1 cellular context compared by ENCODE assay signal in genomic region chr12:51047655-51048540, GRCh38.
A peak's percentile ranks its signal among the peaks of the same experiment; 100 is the strongest.
TF ChIP-seq lines count a peak whose summit lies in the region.

Gene LETMD1, plus strand, starts transcription at chr12:51048327. Its CDS starts 30 bp downstream, at chr12:51048357.

TF ChIP-seq in HepG2, 621 proteins besides CTCF, POLR2A, EP300 and RAD21 (continued from another document and continues in another):
- TF ChIP-seq, protein P1, sequence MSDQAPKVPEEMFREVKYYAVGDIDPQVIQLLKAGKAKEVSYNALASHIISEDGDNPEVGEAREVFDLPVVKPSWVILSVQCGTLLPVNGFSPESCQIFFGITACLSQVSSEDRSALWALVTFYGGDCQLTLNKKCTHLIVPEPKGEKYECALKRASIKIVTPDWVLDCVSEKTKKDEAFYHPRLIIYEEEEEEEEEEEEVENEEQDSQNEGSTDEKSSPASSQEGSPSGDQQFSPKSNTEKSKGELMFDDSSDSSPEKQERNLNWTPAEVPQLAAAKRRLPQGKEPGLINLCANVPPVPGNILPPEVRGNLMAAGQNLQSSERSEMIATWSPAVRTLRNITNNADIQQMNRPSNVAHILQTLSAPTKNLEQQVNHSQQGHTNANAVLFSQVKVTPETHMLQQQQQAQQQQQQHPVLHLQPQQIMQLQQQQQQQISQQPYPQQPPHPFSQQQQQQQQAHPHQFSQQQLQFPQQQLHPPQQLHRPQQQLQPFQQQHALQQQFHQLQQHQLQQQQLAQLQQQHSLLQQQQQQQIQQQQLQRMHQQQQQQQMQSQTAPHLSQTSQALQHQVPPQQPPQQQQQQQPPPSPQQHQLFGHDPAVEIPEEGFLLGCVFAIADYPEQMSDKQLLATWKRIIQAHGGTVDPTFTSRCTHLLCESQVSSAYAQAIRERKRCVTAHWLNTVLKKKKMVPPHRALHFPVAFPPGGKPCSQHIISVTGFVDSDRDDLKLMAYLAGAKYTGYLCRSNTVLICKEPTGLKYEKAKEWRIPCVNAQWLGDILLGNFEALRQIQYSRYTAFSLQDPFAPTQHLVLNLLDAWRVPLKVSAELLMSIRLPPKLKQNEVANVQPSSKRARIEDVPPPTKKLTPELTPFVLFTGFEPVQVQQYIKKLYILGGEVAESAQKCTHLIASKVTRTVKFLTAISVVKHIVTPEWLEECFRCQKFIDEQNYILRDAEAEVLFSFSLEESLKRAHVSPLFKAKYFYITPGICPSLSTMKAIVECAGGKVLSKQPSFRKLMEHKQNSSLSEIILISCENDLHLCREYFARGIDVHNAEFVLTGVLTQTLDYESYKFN (CRISPR knock-in tag; conservative IDR thresholded peaks at IDR 0.05), result peak; percentile 40
- TF ChIP-seq RARG (CRISPR knock-in tag; IDR thresholded peaks at IDR 0.05; ENCODE audit: low read depth) (no peak), ZNF766 (CRISPR knock-in tag; IDR thresholded peaks at IDR 0.05; ENCODE audit: borderline replicate concordance) (no peak), LRRFIP1 (CRISPR knock-in tag; conservative IDR thresholded peaks at IDR 0.05) (no peak), ZSCAN29 (CRISPR knock-in tag; conservative IDR thresholded peaks at IDR 0.05) (no peak), ZNF124 (CRISPR knock-in tag; IDR thresholded peaks at IDR 0.05) (peak; percentile 67; the same call in 1 of the 2 replicates), GTF3A (CRISPR knock-in tag; conservative IDR thresholded peaks at IDR 0.05) (no peak), IKZF4 (CRISPR knock-in tag; IDR thresholded peaks at IDR 0.05; ENCODE audit: borderline replicate concordance, low read depth, not compliant biosample characterization) (no peak), THAP7 (CRISPR knock-in tag; IDR thresholded peaks at IDR 0.05) (peak; percentile 81), STAG1 (CRISPR knock-in tag; IDR thresholded peaks at IDR 0.05) (peak; percentile 86), NFATC3 (CRISPR knock-in tag; IDR thresholded peaks at IDR 0.05) (no peak), ZNF253 (CRISPR knock-in tag; IDR thresholded peaks at IDR 0.05; ENCODE audit: borderline replicate concordance) (no peak), ZNF710 (CRISPR knock-in tag; IDR thresholded peaks at IDR 0.05; ENCODE audit: borderline replicate concordance) (no peak), SKIL (CRISPR knock-in tag; IDR thresholded peaks at IDR 0.05; ENCODE audit: borderline replicate concordance) (no peak), RFXAP (CRISPR knock-in tag; IDR thresholded peaks at IDR 0.05; ENCODE audit: borderline replicate concordance) (peak; percentile 51; the same call in 1 of the 2 replicates), NAIF1 (CRISPR knock-in tag; IDR thresholded peaks at IDR 0.05; ENCODE audit: borderline replicate concordance) (0 out of 2 replicates have a peak, but pooled peaks have one; percentile 64), GPN1 (CRISPR knock-in tag; IDR thresholded peaks at IDR 0.05; ENCODE audit: borderline replicate concordance) (no peak), MTF1 (CRISPR knock-in tag; IDR thresholded peaks at IDR 0.05) (no peak; the same call in 1 of the 2 replicates), RORA (CRISPR knock-in tag; IDR thresholded peaks at IDR 0.05) (no peak), SP140L (CRISPR knock-in tag; IDR thresholded peaks at IDR 0.05; ENCODE audit: borderline replicate concordance) (no peak; the same call in 1 of the 2 replicates)
- TF ChIP-seq, protein P2, sequence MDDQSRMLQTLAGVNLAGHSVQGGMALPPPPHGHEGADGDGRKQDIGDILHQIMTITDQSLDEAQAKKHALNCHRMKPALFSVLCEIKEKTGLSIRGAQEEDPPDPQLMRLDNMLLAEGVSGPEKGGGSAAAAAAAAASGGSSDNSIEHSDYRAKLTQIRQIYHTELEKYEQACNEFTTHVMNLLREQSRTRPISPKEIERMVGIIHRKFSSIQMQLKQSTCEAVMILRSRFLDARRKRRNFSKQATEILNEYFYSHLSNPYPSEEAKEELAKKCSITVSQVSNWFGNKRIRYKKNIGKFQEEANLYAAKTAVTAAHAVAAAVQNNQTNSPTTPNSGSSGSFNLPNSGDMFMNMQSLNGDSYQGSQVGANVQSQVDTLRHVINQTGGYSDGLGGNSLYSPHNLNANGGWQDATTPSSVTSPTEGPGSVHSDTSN (CRISPR knock-in tag; IDR thresholded peaks at IDR 0.05; ENCODE audit: borderline replicate concordance), result no peak
- TF ChIP-seq, protein P3, sequence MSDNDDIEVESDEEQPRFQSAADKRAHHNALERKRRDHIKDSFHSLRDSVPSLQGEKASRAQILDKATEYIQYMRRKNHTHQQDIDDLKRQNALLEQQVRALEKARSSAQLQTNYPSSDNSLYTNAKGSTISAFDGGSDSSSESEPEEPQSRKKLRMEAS (IDR thresholded peaks at IDR 0.05), result peak; percentile 73
- TF ChIP-seq, protein P4, sequence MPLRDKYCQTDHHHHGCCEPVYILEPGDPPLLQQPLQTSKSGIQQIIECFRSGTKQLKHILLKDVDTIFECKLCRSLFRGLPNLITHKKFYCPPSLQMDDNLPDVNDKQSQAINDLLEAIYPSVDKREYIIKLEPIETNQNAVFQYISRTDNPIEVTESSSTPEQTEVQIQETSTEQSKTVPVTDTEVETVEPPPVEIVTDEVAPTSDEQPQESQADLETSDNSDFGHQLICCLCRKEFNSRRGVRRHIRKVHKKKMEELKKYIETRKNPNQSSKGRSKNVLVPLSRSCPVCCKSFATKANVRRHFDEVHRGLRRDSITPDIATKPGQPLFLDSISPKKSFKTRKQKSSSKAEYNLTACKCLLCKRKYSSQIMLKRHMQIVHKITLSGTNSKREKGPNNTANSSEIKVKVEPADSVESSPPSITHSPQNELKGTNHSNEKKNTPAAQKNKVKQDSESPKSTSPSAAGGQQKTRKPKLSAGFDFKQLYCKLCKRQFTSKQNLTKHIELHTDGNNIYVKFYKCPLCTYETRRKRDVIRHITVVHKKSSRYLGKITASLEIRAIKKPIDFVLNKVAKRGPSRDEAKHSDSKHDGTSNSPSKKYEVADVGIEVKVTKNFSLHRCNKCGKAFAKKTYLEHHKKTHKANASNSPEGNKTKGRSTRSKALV (CRISPR knock-in tag; IDR thresholded peaks at IDR 0.05), result no peak
- TF ChIP-seq, protein P5, sequence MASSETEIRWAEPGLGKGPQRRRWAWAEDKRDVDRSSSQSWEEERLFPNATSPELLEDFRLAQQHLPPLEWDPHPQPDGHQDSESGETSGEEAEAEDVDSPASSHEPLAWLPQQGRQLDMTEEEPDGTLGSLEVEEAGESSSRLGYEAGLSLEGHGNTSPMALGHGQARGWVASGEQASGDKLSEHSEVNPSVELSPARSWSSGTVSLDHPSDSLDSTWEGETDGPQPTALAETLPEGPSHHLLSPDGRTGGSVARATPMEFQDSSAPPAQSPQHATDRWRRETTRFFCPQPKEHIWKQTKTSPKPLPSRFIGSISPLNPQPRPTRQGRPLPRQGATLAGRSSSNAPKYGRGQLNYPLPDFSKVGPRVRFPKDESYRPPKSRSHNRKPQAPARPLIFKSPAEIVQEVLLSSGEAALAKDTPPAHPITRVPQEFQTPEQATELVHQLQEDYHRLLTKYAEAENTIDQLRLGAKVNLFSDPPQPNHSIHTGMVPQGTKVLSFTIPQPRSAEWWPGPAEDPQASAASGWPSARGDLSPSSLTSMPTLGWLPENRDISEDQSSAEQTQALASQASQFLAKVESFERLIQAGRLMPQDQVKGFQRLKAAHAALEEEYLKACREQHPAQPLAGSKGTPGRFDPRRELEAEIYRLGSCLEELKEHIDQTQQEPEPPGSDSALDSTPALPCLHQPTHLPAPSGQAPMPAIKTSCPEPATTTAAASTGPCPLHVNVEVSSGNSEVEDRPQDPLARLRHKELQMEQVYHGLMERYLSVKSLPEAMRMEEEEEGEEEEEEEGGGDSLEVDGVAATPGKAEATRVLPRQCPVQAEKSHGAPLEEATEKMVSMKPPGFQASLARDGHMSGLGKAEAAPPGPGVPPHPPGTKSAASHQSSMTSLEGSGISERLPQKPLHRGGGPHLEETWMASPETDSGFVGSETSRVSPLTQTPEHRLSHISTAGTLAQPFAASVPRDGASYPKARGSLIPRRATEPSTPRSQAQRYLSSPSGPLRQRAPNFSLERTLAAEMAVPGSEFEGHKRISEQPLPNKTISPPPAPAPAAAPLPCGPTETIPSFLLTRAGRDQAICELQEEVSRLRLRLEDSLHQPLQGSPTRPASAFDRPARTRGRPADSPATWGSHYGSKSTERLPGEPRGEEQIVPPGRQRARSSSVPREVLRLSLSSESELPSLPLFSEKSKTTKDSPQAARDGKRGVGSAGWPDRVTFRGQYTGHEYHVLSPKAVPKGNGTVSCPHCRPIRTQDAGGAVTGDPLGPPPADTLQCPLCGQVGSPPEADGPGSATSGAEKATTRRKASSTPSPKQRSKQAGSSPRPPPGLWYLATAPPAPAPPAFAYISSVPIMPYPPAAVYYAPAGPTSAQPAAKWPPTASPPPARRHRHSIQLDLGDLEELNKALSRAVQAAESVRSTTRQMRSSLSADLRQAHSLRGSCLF (CRISPR knock-in tag; IDR thresholded peaks at IDR 0.05; ENCODE audit: borderline replicate concordance), result no peak; the same call in 1 of the 2 replicates
- TF ChIP-seq, protein P6, sequence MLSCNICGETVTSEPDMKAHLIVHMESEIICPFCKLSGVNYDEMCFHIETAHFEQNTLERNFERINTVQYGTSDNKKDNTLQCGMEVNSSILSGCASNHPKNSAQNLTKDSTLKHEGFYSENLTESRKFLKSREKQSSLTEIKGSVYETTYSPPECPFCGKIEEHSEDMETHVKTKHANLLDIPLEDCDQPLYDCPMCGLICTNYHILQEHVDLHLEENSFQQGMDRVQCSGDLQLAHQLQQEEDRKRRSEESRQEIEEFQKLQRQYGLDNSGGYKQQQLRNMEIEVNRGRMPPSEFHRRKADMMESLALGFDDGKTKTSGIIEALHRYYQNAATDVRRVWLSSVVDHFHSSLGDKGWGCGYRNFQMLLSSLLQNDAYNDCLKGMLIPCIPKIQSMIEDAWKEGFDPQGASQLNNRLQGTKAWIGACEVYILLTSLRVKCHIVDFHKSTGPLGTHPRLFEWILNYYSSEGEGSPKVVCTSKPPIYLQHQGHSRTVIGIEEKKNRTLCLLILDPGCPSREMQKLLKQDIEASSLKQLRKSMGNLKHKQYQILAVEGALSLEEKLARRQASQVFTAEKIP (CRISPR knock-in tag; IDR thresholded peaks at IDR 0.05; ENCODE audit: borderline replicate concordance), result no peak
- TF ChIP-seq, protein P7, sequence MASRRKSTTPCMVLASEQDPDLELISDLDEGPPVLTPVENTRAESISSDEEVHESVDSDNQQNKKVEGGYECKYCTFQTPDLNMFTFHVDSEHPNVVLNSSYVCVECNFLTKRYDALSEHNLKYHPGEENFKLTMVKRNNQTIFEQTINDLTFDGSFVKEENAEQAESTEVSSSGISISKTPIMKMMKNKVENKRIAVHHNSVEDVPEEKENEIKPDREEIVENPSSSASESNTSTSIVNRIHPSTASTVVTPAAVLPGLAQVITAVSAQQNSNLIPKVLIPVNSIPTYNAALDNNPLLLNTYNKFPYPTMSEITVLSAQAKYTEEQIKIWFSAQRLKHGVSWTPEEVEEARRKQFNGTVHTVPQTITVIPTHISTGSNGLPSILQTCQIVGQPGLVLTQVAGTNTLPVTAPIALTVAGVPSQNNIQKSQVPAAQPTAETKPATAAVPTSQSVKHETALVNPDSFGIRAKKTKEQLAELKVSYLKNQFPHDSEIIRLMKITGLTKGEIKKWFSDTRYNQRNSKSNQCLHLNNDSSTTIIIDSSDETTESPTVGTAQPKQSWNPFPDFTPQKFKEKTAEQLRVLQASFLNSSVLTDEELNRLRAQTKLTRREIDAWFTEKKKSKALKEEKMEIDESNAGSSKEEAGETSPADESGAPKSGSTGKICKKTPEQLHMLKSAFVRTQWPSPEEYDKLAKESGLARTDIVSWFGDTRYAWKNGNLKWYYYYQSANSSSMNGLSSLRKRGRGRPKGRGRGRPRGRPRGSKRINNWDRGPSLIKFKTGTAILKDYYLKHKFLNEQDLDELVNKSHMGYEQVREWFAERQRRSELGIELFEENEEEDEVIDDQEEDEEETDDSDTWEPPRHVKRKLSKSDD (CRISPR knock-in tag; IDR thresholded peaks at IDR 0.05; ENCODE audit: low read depth), result no peak
